In the genomic region with DNA sequence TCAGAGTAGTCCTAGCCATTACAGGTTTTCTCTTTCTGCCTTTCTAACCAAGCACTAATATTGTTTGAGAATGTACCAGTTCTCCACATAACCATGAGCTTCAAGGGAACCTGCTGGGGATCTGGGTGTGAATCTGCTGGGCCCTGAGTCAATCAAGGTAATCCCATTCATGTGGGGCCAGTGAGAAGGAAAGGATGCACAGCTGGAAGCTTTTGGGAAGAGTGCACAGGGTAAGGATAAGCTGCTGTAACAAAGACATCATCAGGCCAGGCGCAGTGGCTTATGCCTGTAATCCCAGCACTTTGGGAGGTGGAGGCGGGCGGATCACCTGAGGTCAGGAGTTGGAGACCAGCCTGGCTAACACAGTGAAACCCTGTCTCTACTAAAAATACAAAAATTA, we compare ENCODE assay signal across 6 cellular contexts. TPM values are rescaled to one million over a fixed set of nuclear protein-coding genes. Genes with fewer than 3 reads are reported as not detected.
"Had no signal": no experiment of that assay in that cellular context is flagged by ENCODE, and none has a peak within 500 bp of the region (broad histone marks: within the 10 kb centered on the region; RNA-seq: fewer than 3 reads in every experiment).

No MANE protein-coding gene starts in this region.

RNA-seq across cellular contexts. Expression of a gene that starts 4.5 kb away (rescaled TPM):
- total RNA-seq: GM23248, H4, H7, HFFc6, HT1080, IMR-90 had no signal
- polyA plus RNA-seq: GM23248, IMR-90 had no signal

RNA-seq across cellular contexts. Expression of a gene that starts 7.9 kb away (rescaled TPM):
- total RNA-seq: GM23248, H4, H7, HFFc6, HT1080, IMR-90 had no signal
- polyA plus RNA-seq: GM23248, IMR-90 had no signal

RNA-seq across cellular contexts. Expression of a gene that starts 34.9 kb away (rescaled TPM):
- total RNA-seq: GM23248, H4, H7, HFFc6, HT1080, IMR-90 had no signal
- polyA plus RNA-seq: GM23248, IMR-90 had no signal

RNA-seq across cellular contexts. Expression of a gene that starts 45.8 kb away (rescaled TPM):
- total RNA-seq: GM23248, H4, H7, HFFc6, HT1080, IMR-90 had no signal
- polyA plus RNA-seq: GM23248, IMR-90 had no signal
